In the genomic region with DNA sequence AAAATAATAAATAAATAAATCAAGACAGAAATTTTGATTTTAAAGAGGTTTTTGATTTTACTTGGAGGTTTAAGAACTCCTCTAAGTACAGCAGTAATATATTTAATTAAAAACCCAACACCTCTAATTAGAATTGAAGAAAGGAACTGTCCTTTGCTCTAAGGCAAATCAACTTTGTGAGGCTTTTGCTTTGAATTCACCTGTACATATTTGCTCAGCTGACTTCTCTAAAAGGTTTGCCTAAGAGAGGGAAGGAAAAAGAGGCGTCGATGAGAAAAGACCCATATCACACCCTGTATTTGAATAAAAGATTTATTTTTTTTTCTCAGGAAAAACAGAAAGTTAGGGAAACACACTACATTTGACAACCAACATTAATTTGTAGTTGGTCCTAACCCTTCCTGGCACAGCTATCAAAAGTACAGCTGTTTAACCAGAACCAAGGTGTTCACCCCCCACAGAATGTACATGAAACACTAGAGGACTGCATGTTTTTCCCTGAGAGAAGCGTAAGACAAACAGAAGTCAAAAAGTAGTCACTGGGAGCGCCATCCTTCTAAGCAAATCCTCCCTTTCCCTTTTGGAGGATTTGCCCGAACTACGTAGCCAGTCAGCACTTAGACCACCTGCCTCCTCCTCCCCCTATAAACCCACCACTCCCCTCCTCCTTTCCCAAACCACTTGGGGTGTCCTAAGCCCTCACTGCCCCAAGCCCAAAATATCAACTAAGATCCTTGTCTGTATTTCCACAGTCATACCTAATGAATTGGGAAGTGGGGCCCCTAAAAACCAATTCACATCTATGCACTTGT, we compare ENCODE assay signal across 8 cellular contexts. TPM values are rescaled to one million over a fixed set of nuclear protein-coding genes. Genes with fewer than 3 reads are reported as not detected.
DNase-seq lines count a peak whose midpoint lies in the region; ATAC-seq and TF ChIP-seq lines count a peak whose summit lies in the region.

No MANE protein-coding gene starts in this region.

- ATAC-seq in memory B cell (ENCODE audit: low read depth) = no peak
- no peak for ATAC-seq in HG03469 (IDR thresholded peaks at IDR 0.05; ENCODE audit: unreplicated experiment)

- no peak for DNase-seq in activated naive CD4-positive, alpha-beta T cell (lab: John Stamatoyannopoulos, UW)
- peak in 1 of 2 donors; percentile 52 for DNase-seq in ascending aorta (ENCODE audit: low spot score in 2 of 2)
- no peak for DNase-seq in memory B cell (ENCODE audit: low spot score in 2 of 2)
- no peak for DNase-seq in SKM-1 (lab: John Stamatoyannopoulos, UW; ENCODE audit: unreplicated experiment)
- no peak for DNase-seq in SK-N-DZ (ENCODE audit: low spot score)

- 62% methylated on average over 6 of the region's 6 CpGs for WGBS in urinary bladder

- H3K9me3 Mint-ChIP-seq in activated naive CD4-positive, alpha-beta T cell treated with anti-CD3 and anti-CD28 coated beads, Interleukin-2, amount 50 U/mL, for 24 hours = no peaks in the 10 kb centered on the region
- no peaks in the 10 kb centered on the region for H3K9me3 Mint-ChIP-seq in memory B cell

- H3K36me3 ChIP-seq in ascending aorta (peaks cover 45 to 80% of the 10 kb centered on the region in 2 donors), urinary bladder (ENCODE audit: insufficient read depth) (peaks cover 6% of the 10 kb centered on the region)

- H3K27me3 ChIP-seq in ascending aorta = no peaks in the 10 kb centered on the region

- no peaks in the 10 kb centered on the region for H3K9me3 ChIP-seq in ascending aorta

- H3K27ac Mint-ChIP-seq in activated naive CD4-positive, alpha-beta T cell treated with anti-CD3 and anti-CD28 coated beads, Interleukin-2, amount 50 U/mL, for 24 hours = peak overlapping the region; percentile 93
- H3K27ac Mint-ChIP-seq in memory B cell = peak overlapping the region; percentile 91

- H3K36me3 Mint-ChIP-seq in activated naive CD4-positive, alpha-beta T cell treated with anti-CD3 and anti-CD28 coated beads, Interleukin-2, amount 50 U/mL, for 24 hours = peaks cover 65% of the 10 kb centered on the region
- peaks cover 48% of the 10 kb centered on the region for H3K36me3 Mint-ChIP-seq in memory B cell

- H3K27ac ChIP-seq in ascending aorta = peak overlapping the region; percentile 98 to 100
- H3K27ac ChIP-seq in urinary bladder (ENCODE audit: low read depth) = peak overlapping the region; percentile 89

- H3K4me1 Mint-ChIP-seq in activated naive CD4-positive, alpha-beta T cell treated with anti-CD3 and anti-CD28 coated beads, Interleukin-2, amount 50 U/mL, for 24 hours = peaks cover 50% of the 10 kb centered on the region
- H3K4me1 Mint-ChIP-seq in memory B cell = peaks cover 27% of the 10 kb centered on the region

- intact Hi-C loops in ascending aorta (cut with DNase I) = no loop called here

- peak overlapping the region; percentile 93 to 94 for H3K4me3 ChIP-seq in ascending aorta
- H3K4me3 ChIP-seq in urinary bladder (ENCODE audit: low read depth, low read length) = peak overlapping the region; percentile 15

- H3K4me1 ChIP-seq in ascending aorta = peaks cover 31 to 51% of the 10 kb centered on the region in 2 donors
- peaks cover 2% of the 10 kb centered on the region for H3K4me1 ChIP-seq in urinary bladder (ENCODE audit: insufficient read depth)

- H3K27me3 Mint-ChIP-seq in activated naive CD4-positive, alpha-beta T cell treated with anti-CD3 and anti-CD28 coated beads, Interleukin-2, amount 50 U/mL, for 24 hours = no peaks in the 10 kb centered on the region
- H3K27me3 Mint-ChIP-seq in memory B cell = no peaks in the 10 kb centered on the region

- no peak for TF ChIP-seq CTCF in ascending aorta (IDR thresholded peaks at IDR 0.05)

- peak overlapping the region; percentile 98 for H3K4me3 Mint-ChIP-seq in activated naive CD4-positive, alpha-beta T cell treated with anti-CD3 and anti-CD28 coated beads, Interleukin-2, amount 50 U/mL, for 24 hours
- peak overlapping the region; percentile 94 for H3K4me3 Mint-ChIP-seq in memory B cell

RNA-seq across cellular contexts. Expression of a gene that starts 4.9 kb away (rescaled TPM):
- total RNA-seq in ascending aorta (394 TPM), urinary bladder (160 TPM)
- 225 TPM for polyA plus RNA-seq in urinary bladder
- 109 and 112 TPM in 2 replicates for polyA plus RNA-seq in SK-N-DZ (2014; cell fraction: cytosol; rRNA removed)
- polyA plus RNA-seq in SK-N-DZ (2014; cell fraction: nucleus; rRNA removed) = 116 and 145 TPM in 2 replicates

RNA-seq across cellular contexts. Expression of a gene that starts 25.3 kb away (rescaled TPM):
- 85.3 TPM for total RNA-seq in ascending aorta
- total RNA-seq in urinary bladder = 35.5 TPM
- 144 TPM for polyA plus RNA-seq in urinary bladder
- polyA plus RNA-seq in SK-N-DZ (2014; cell fraction: cytosol; rRNA removed) = 0.48 and 1.3 TPM in 2 replicates
- 2.5 and 6.9 TPM in 2 replicates for polyA plus RNA-seq in SK-N-DZ (2014; cell fraction: nucleus; rRNA removed)

RNA-seq across cellular contexts. Expression of a gene that starts 54.9 kb away (rescaled TPM):
- total RNA-seq in ascending aorta (138 TPM), urinary bladder (107 TPM)
- polyA plus RNA-seq in urinary bladder = 152 TPM
- 272 and 337 TPM in 2 replicates for polyA plus RNA-seq in SK-N-DZ (2014; cell fraction: cytosol; rRNA removed)
- 173 and 181 TPM in 2 replicates for polyA plus RNA-seq in SK-N-DZ (2014; cell fraction: nucleus; rRNA removed)

RNA-seq across cellular contexts. Expression of a gene that starts 58.9 kb away (rescaled TPM):
- total RNA-seq in ascending aorta (not detected), urinary bladder (not detected)
- 0.47 TPM for polyA plus RNA-seq in urinary bladder
- 0.58 and 0.60 TPM in 2 replicates for polyA plus RNA-seq in SK-N-DZ (2014; cell fraction: cytosol; rRNA removed)
- not detected in 2 replicates for polyA plus RNA-seq in SK-N-DZ (2014; cell fraction: nucleus; rRNA removed)
